13 cellular contexts compared by ENCODE assay signal in the genomic region with DNA sequence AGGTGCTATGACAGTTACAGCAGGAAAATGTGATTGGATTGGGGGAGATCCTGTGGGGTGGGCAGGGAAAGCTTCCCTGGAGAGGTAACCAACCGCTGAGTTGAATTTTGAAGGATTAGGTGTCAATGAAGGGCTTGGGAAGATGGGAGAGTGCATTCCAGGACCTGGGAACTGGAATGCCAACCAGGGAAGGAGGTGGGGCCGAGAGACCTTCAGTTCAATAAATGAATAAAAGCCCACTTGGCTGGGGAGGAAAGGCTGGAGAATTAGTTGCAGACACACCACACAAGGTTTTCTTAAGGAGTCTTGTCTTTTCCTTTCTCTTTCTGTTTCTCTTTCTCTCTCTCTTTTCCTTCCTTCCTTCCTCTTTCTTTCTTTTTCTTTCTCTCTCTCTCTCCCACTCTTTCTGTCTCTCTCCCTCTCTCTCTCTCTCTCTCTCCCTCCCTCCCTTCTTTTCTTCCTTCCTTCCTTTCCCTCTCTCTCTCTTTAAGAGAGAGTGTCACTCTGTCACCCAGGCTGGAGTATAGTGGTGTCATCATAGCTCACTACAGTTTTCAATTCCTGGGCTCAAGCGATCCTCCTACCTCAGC. TPM values are rescaled to one million over a fixed set of nuclear protein-coding genes. Genes with fewer than 3 reads are reported as not detected.
A peak's percentile ranks its signal among the peaks of the same experiment; 100 is the strongest.
DNase-seq lines count a peak whose midpoint lies in the region; ATAC-seq and TF ChIP-seq lines count a peak whose summit lies in the region.
"Had no signal": no experiment of that assay in that cellular context is flagged by ENCODE, and none has a peak within 500 bp of the region (broad histone marks: within the 10 kb centered on the region; RNA-seq: fewer than 3 reads in every experiment).

No MANE protein-coding gene starts in this region.

- peak overlapping the region in 2 of 11 experiments; percentile 4 to 11; a peak in 3 of 22 replicates for H3K9ac ChIP-seq in BLaER1 treated with 17β-estradiol and CSF1 and Interleukin-3, amounts not matched to agents 10 nM and 100 nM
- H3K9ac ChIP-seq in HUES48 (ENCODE audit: low read depth, low read length) = no peak overlapping the region; the same call in 1 of the 2 replicates

- 26 to 44% methylated on average over 2 of the region's 3 CpGs for WGBS in mesodermal cell (ENCODE audit: insufficient coverage in 2 of 2), 2 experiments

- in situ Hi-C loops in astrocyte of the cerebellum (cut with HindIII; ENCODE audit: low sequenced_read_pairs) = no loop called here

- peaks cover 18 to 40% (median 34%) of the 10 kb centered on the region in 10 experiments for H3K4me1 ChIP-seq in BLaER1 treated with 17β-estradiol and CSF1 and Interleukin-3, amounts not matched to agents 10 nM and 100 nM
- H3K4me1 ChIP-seq in HUES48 (ENCODE audit: control insufficient read depth, insufficient read depth, low read length) (peaks cover 20% of the 10 kb centered on the region), mesodermal cell (ENCODE audit: control insufficient read depth, insufficient read depth, low read length, poor library complexity, severe bottlenecking) (peaks cover 9% of the 10 kb centered on the region)

- no peaks in the 10 kb centered on the region for H4K20me1 ChIP-seq in BLaER1 treated with 17β-estradiol and CSF1 and Interleukin-3, amounts not matched to agents 10 nM and 100 nM

- no peaks in the 10 kb centered on the region for H3K36me3 ChIP-seq in BLaER1 treated with 17β-estradiol and CSF1 and Interleukin-3, amounts not matched to agents 10 nM and 100 nM
- H3K36me3 ChIP-seq in HUES48 (ENCODE audit: control insufficient read depth, insufficient read depth, low read length) (no peaks in the 10 kb centered on the region), mesodermal cell (ENCODE audit: control insufficient read depth, insufficient read depth, low read length) (no peaks in the 10 kb centered on the region)
- H3K36me3 ChIP-seq: ascending aorta had no signal

- H3K4me2 ChIP-seq in BLaER1 treated with 17β-estradiol and CSF1 and Interleukin-3, amounts not matched to agents 10 nM and 100 nM = peak overlapping the region; percentile 16 to 88 (median 65); a peak in 21 of 22 replicates

- peaks cover 0 to 13% (median 0%) of the 10 kb centered on the region in 11 experiments; a peak in 5 of 22 replicates for H3K27me3 ChIP-seq in BLaER1 treated with 17β-estradiol and CSF1 and Interleukin-3, amounts not matched to agents 10 nM and 100 nM
- peaks cover 14% of the 10 kb centered on the region for H3K27me3 ChIP-seq in HUES48 (ENCODE audit: control insufficient read depth, insufficient read depth, low read length)

- TF ChIP-seq CTCF in astrocyte of the cerebellum (IDR thresholded peaks at IDR 0.05; ENCODE audit: low read depth, low read length, missing control alignments) = no peak

- no peak for ATAC-seq in GM21423 (IDR thresholded peaks at IDR 0.05; ENCODE audit: unreplicated experiment)

- peak overlapping the region in 2 of 11 experiments; percentile 14 to 66; a peak in 6 of 22 replicates for H3K27ac ChIP-seq in BLaER1 treated with 17β-estradiol and CSF1 and Interleukin-3, amounts not matched to agents 10 nM and 100 nM
- H3K27ac ChIP-seq in HUES48 (ENCODE audit: low read depth, low read length) (peak overlapping the region; percentile 75), mesodermal cell (ENCODE audit: low read depth, low read length, severe bottlenecking) (peak overlapping the region; percentile 90)
- H3K27ac ChIP-seq: ascending aorta had no signal

- no peak overlapping the region for H3K4me3 ChIP-seq in BLaER1 treated with 17β-estradiol and CSF1 and Interleukin-3, amounts not matched to agents 10 nM and 100 nM
- H3K4me3 ChIP-seq in HUES48 (ENCODE audit: low read depth, low read length) = peak overlapping the region; percentile 26; the same call in 1 of the 2 replicates
- H3K4me3 ChIP-seq in astrocyte of the cerebellum (ENCODE audit: low read depth, low read length) = peak overlapping the region; percentile 9
- H3K4me3 ChIP-seq in mesodermal cell (ENCODE audit: extremely low read depth, insufficient read depth, low read length, poor library complexity, severe bottlenecking) = no peak overlapping the region
- H3K4me3 ChIP-seq: ascending aorta had no signal

- H3K9me3 ChIP-seq in BLaER1 treated with 17β-estradiol and CSF1 and Interleukin-3, amounts not matched to agents 10 nM and 100 nM (replicated peaks in 1 of 11) = no peaks in the 10 kb centered on the region
- H3K9me3 ChIP-seq in HUES48 (ENCODE audit: control insufficient read depth, insufficient read depth, low read length) = no peaks in the 10 kb centered on the region
- no peaks in the 10 kb centered on the region for H3K9me3 ChIP-seq in mesodermal cell (ENCODE audit: control insufficient read depth, low read length)
- H3K9me3 ChIP-seq: ascending aorta had no signal

- DNase-seq in astrocyte of the cerebellum (ENCODE audit: low read depth) = no peak
- DNase-seq in effector CD8-positive, alpha-beta T cell (lab: John Stamatoyannopoulos, UW) = no peak
- DNase-seq in stimulated activated CD4-positive, alpha-beta T cell treated with anti-CD3 and anti-CD28 coated beads, Interleukin-2, amount 100 ng/mL, for 48 hours = no peak
- DNase-seq in ecto neural progenitor cell (ENCODE audit: low spot score) = no peak
- DNase-seq: activated CD4-positive, CD25-positive, alpha-beta regulatory T cell; activated effector memory CD4-positive, alpha-beta T cell treated with anti-CD3 and anti-CD28 coated beads, Interleukin-2, amount 50 U/mL, for 16 hours; NCI-H1092; NCI-H748 treated with DMSO at 0.1 percent for 48 hours had no signal

RNA-seq across cellular contexts. Expression of gene USP43, which starts 3.3 kb away (rescaled TPM):
- polyA plus RNA-seq in mesodermal cell (2013, experiment 1 of 2) = 1.1 TPM
- polyA plus RNA-seq in mesodermal cell (2013, experiment 2 of 2) = 1.1 TPM

Comparison
In these comparisons a context has a peak if more than half of its experiments do, and no peak if none do; other contexts are left out.
1. H3K4me3 ChIP-seq: peak in HUES48 (single experiment) and astrocyte of the cerebellum (single experiment); none in BLaER1 treated with 17β-estradiol and CSF1 and Interleukin-3, amounts not matched to agents 10 nM and 100 nM (0 of 10) and mesodermal cell (single experiment).